In the genomic region with DNA sequence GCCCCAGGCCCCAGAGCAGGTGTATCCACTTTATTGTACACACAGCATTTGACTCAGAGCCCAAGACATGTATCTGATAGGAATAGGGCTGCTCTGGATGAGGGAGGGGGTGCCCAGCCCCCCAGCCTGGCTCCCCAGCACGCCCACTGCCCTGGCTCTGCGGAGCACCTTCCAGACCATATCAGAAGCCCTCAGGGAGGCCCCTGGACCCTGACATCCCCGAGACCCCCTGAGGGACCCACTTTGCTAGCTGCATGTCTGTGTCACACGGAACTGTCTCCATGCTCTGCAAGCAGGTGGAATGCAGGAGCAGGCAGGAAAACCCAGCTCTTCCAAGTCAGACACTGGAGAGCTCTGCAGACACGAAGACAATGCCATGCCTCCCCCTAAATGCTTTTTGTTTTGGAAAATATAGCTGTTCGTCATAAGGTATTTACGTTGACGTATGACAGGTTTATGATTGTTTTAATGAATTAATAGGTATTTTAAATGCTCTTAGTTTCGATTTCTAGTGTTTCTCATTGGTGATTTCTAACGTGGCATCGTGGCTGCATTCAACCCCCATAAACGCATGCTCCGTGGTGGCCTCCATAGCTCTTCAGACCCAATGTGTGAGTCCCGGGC, we compare ENCODE assay signal across 8 cellular contexts.
A peak's percentile ranks its signal among the peaks of the same experiment; 100 is the strongest.
DNase-seq lines count a peak whose midpoint lies in the region; ATAC-seq, FAIRE-seq and TF ChIP-seq lines count a peak whose summit lies in the region.

No MANE protein-coding gene starts in this region.

- H3K27me3 Mint-ChIP-seq in HFFc6 (ENCODE audit: insufficient read depth) (peaks cover 4% of the 10 kb centered on the region), MCF 10A (ENCODE audit: insufficient read depth, unreplicated experiment) (no peaks in the 10 kb centered on the region)

- peak overlapping the region; percentile 73 for H3K4me2 ChIP-seq in A549

- H3K36me3 Mint-ChIP-seq in HFFc6 (ENCODE audit: low read depth), result peaks cover 9% of the 10 kb centered on the region
- no peaks in the 10 kb centered on the region for H3K36me3 Mint-ChIP-seq in MCF 10A (ENCODE audit: insufficient read depth, unreplicated experiment)

- intact Hi-C loops in MCF 10A (cut with micrococcal nuclease), result loop anchor here (5.0 kb wide), 1 partner anchor 92 kb away; the partner anchor contains the start of gene INSIG1

- H3K4me3 Mint-ChIP-seq in HFFc6, result peak overlapping the region; percentile 81
- peak overlapping the region; percentile 17 for H3K4me3 Mint-ChIP-seq in MCF 10A (ENCODE audit: unreplicated experiment)

- CTCF ChIA-PET in A549 (lab: Yijun Ruan, JAX), result interaction anchor here (1.0 to 2.7 kb wide), 4 partner anchors 15 to 152 kb away, joined by 3 to 9 read pairs (median 5); no protein-coding TSS in a partner anchor
- CTCF ChIA-PET in MCF 10A (lab: Yijun Ruan, JAX), result interaction anchor here (0.5 to 1.3 kb wide), 5 partner anchors 11 to 278 kb away, joined by 3 to 4 read pairs (median 4); no protein-coding TSS in a partner anchor

- WGBS in A549 (ENCODE audit: missing lambda C conversion rate), result 37% methylated on average over 10 of the region's 14 CpGs

- TF ChIP-seq CTCF in A549 (IDR thresholded peaks at IDR 0.05), result no peak
- no peak for TF ChIP-seq CTCF in HFFc6 (IDR thresholded peaks at IDR 0.05)
- TF ChIP-seq CTCF in MCF 10A (IDR thresholded peaks at IDR 0.05; ENCODE audit: unreplicated experiment), result no peak
- no peak for TF ChIP-seq CTCF in GM10266 (IDR thresholded peaks at IDR 0.05; ENCODE audit: control insufficient read depth, insufficient read depth, low read depth, missing control alignments)

- FAIRE-seq in A549 (lab: Jason Lieb, UNC), result no peak

- H3K4me3 ChIP-seq in A549 (no peak overlapping the region; the same call in 2 of the 3 replicates), muscle layer of duodenum (ENCODE audit: low read depth in 1 of 2, low read length in 2 of 2) (peak overlapping the region; percentile 42 to 47)

- no peaks in the 10 kb centered on the region for H3K27me3 ChIP-seq in muscle layer of duodenum (ENCODE audit: low read depth, low read length)

- no peak for TF ChIP-seq RAD21 in A549 (conservative IDR thresholded peaks at IDR 0.05 in 1 of 2, IDR thresholded peaks at IDR 0.05 in 1 of 2)

- no peaks in the 10 kb centered on the region for H3K9me3 ChIP-seq in A549
- no peaks in the 10 kb centered on the region for H3K9me3 ChIP-seq in muscle layer of duodenum (ENCODE audit: control insufficient read depth in 1 of 2, low read length in 2 of 2)

- no peak for TF ChIP-seq EP300 in A549 (IDR thresholded peaks at IDR 0.05)

- no TSS peak for BruUV-seq in MCF 10A (replicated peaks; lab: Mats Ljungman, UMichigan)

- peaks cover 16% of the 10 kb centered on the region for H3K4me1 ChIP-seq in A549
- peaks cover 0 to 6% of the 10 kb centered on the region in 2 donors for H3K4me1 ChIP-seq in muscle layer of duodenum (ENCODE audit: control insufficient read depth in 1 of 2, insufficient read depth in 2 of 2, low read length in 2 of 2)

- POLR2A ChIA-PET in A549 (lab: Yijun Ruan, JAX) (interaction anchor here (0.9 to 1.8 kb wide), 5 partner anchors 13 to 202 kb away, joined by 3 to 23 read pairs (median 6); partner anchors contain the start of genes INSIG1 and PAXIP1), MCF 10A (lab: Yijun Ruan, JAX) (interaction anchor here (0.6 to 1.9 kb wide), 2 partner anchors 93 to 202 kb away, joined by 4 to 10 read pairs; partner anchors contain the start of gene INSIG1)

- H3K27ac ChIP-seq in A549 (peak overlapping the region; percentile 69 to 84), muscle layer of duodenum (ENCODE audit: low read length) (peak overlapping the region; percentile 93)

- H3K27ac Mint-ChIP-seq in HFFc6 (peak overlapping the region; percentile 98), MCF 10A (ENCODE audit: low read depth, unreplicated experiment) (peak overlapping the region; percentile 56)

- H3K9me3 Mint-ChIP-seq in HFFc6 (peaks cover 14% of the 10 kb centered on the region), MCF 10A (ENCODE audit: unreplicated experiment) (peaks cover 8% of the 10 kb centered on the region)

- DNase-seq in A549 (ENCODE audit: low read depth in 1 of 2, low spot score in 1 of 2) (no peak), HFFc6 (no peak), MCF 10A (ENCODE audit: unreplicated experiment) (no peak), GM10266 (ENCODE audit: extremely low spot score) (no peak), medulla oblongata (ENCODE audit: extremely low spot score) (no peak), NOMO-1 treated with dmso at 0.1 percent for 144 hours (lab: John Stamatoyannopoulos, UW; ENCODE audit: unreplicated experiment) (no peak)

- H3K4me1 Mint-ChIP-seq in HFFc6 (ENCODE audit: low read depth) (peaks cover 39% of the 10 kb centered on the region), MCF 10A (ENCODE audit: insufficient read depth, unreplicated experiment) (peaks cover 17% of the 10 kb centered on the region)

- ATAC-seq in A549 (no peak), GM18519 (IDR thresholded peaks at IDR 0.05; ENCODE audit: low FRiP score, unreplicated experiment) (no peak)

- H3K36me3 ChIP-seq in muscle layer of duodenum (ENCODE audit: control insufficient read depth in 1 of 2, insufficient read depth in 2 of 2, low read length in 2 of 2), result no peaks in the 10 kb centered on the region

- no peak for TF ChIP-seq POLR2A in A549 (IDR thresholded peaks at IDR 0.05; ENCODE audit: low read length)

TF ChIP-seq in A549, 52 proteins besides CTCF, POLR2A, EP300 and RAD21:
- TF ChIP-seq CHD4 (IDR thresholded peaks at IDR 0.05; ENCODE audit: borderline replicate concordance) (no peak), TP53 (CRISPR knock-in tag; IDR thresholded peaks at IDR 0.05) (no peak), SREBF2 (IDR thresholded peaks at IDR 0.05) (no peak), E2F6 (IDR thresholded peaks at IDR 0.05; ENCODE audit: borderline replicate concordance, low read depth) (peak; percentile 96; the same call in 1 of the 2 replicates)
- TF ChIP-seq, protein P1, sequence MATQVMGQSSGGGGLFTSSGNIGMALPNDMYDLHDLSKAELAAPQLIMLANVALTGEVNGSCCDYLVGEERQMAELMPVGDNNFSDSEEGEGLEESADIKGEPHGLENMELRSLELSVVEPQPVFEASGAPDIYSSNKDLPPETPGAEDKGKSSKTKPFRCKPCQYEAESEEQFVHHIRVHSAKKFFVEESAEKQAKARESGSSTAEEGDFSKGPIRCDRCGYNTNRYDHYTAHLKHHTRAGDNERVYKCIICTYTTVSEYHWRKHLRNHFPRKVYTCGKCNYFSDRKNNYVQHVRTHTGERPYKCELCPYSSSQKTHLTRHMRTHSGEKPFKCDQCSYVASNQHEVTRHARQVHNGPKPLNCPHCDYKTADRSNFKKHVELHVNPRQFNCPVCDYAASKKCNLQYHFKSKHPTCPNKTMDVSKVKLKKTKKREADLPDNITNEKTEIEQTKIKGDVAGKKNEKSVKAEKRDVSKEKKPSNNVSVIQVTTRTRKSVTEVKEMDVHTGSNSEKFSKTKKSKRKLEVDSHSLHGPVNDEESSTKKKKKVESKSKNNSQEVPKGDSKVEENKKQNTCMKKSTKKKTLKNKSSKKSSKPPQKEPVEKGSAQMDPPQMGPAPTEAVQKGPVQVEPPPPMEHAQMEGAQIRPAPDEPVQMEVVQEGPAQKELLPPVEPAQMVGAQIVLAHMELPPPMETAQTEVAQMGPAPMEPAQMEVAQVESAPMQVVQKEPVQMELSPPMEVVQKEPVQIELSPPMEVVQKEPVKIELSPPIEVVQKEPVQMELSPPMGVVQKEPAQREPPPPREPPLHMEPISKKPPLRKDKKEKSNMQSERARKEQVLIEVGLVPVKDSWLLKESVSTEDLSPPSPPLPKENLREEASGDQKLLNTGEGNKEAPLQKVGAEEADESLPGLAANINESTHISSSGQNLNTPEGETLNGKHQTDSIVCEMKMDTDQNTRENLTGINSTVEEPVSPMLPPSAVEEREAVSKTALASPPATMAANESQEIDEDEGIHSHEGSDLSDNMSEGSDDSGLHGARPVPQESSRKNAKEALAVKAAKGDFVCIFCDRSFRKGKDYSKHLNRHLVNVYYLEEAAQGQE (IDR thresholded peaks at IDR 0.05), result no peak
